1 cellular context compared by ENCODE assay signal in genomic region chr4:146271466-146271865, GRCh38.
TF ChIP-seq lines count a peak whose summit lies in the region.

No MANE protein-coding gene starts in this region.

TF ChIP-seq in GM12878, 131 proteins besides CTCF, POLR2A, EP300 and RAD21 (continued from another document and continues in another):
- TF ChIP-seq ZNF687 (IDR thresholded peaks at IDR 0.05) (0 out of 2 replicates have a peak, but pooled peaks have one; percentile 40), SKIL (IDR thresholded peaks at IDR 0.05; ENCODE audit: low read depth, poor library complexity, severe bottlenecking) (no peak), WRNIP1 (IDR thresholded peaks at IDR 0.05; ENCODE audit: borderline replicate concordance, low read depth, low read length) (no peak), SUPT20H (IDR thresholded peaks at IDR 0.05; ENCODE audit: borderline replicate concordance, control insufficient read depth, low read depth, low read length) (no peak), FOXK2 (IDR thresholded peaks at IDR 0.05) (no peak), SREBF1 (IDR thresholded peaks at IDR 0.05; ENCODE audit: low read length) (no peak), EGR1 (IDR thresholded peaks at IDR 0.05; ENCODE audit: borderline replicate concordance in 1 of 2, low read depth in 2 of 2, low read length in 2 of 2) (0 out of 3 replicates have a peak, but pooled peaks of 1 of the 2 experiments have one; percentile 10), IRF4 (IDR thresholded peaks at IDR 0.05; ENCODE audit: low read depth, low read length) (peak; percentile 95), SMAD1 (IDR thresholded peaks at IDR 0.05; ENCODE audit: low read depth, partially characterized antibody) (no peak), EED (IDR thresholded peaks at IDR 0.05; ENCODE audit: low read depth) (peak; percentile 96), PAX8 (IDR thresholded peaks at IDR 0.05) (no peak), TCF7 (IDR thresholded peaks at IDR 0.05; ENCODE audit: borderline replicate concordance) (no peak), HDAC6 (IDR thresholded peaks at IDR 0.05; ENCODE audit: unreplicated experiment) (no peak), ZSCAN29 (IDR thresholded peaks at IDR 0.05) (no peak), MYC (IDR thresholded peaks at IDR 0.05; ENCODE audit: insufficient read depth, insufficient read length, insufficient replicate concordance, low read length, severe bottlenecking) (no peak), STAT3 (IDR thresholded peaks at IDR 0.05; ENCODE audit: low read depth, low read length) (no peak), ZZZ3 (IDR thresholded peaks at IDR 0.05; ENCODE audit: control insufficient read depth, insufficient read length, low read depth) (no peak), CEBPB (IDR thresholded peaks at IDR 0.05; ENCODE audit: borderline replicate concordance in 1 of 2, low read depth in 2 of 2, low read length in 2 of 2) (no peak), CHD1 (IDR thresholded peaks at IDR 0.05; ENCODE audit: low read depth, low read length) (no peak), BCL11A (IDR thresholded peaks at IDR 0.05; ENCODE audit: low read depth, low read length) (peak; percentile 93), RB1 (IDR thresholded peaks at IDR 0.05; ENCODE audit: borderline replicate concordance) (no peak), SUZ12 (IDR thresholded peaks at IDR 0.05; ENCODE audit: unreplicated experiment) (no peak), YBX1 (IDR thresholded peaks at IDR 0.05) (no peak), ZNF592 (IDR thresholded peaks at IDR 0.05) (no peak), BHLHE40 (IDR thresholded peaks at IDR 0.05; ENCODE audit: borderline replicate concordance in 1 of 2, low read depth in 2 of 2, low read length in 1 of 2) (no peak; a peak in 1 of 4 replicates), POLR2AphosphoS5 (IDR thresholded peaks at IDR 0.05; ENCODE audit: low read length) (no peak), CHD4 (IDR thresholded peaks at IDR 0.05) (no peak), BCLAF1 (IDR thresholded peaks at IDR 0.05) (no peak), JUNB (IDR thresholded peaks at IDR 0.05) (peak; percentile 96), JUND (IDR thresholded peaks at IDR 0.05; ENCODE audit: low read depth, low read length) (peak; percentile 69), PML (IDR thresholded peaks at IDR 0.05; ENCODE audit: low read length) (no peak), SMC3 (IDR thresholded peaks at IDR 0.05; ENCODE audit: borderline replicate concordance, low read length) (no peak), ZNF24 (IDR thresholded peaks at IDR 0.05) (no peak), ESRRA (IDR thresholded peaks at IDR 0.05; ENCODE audit: low read length) (no peak), RCOR1 (conservative IDR thresholded peaks at IDR 0.05; ENCODE audit: low read depth, low read length) (no peak), SP1 (IDR thresholded peaks at IDR 0.05; ENCODE audit: low read depth, low read length) (no peak), HDAC2 (IDR thresholded peaks at IDR 0.05) (no peak), ZNF274 (IDR thresholded peaks at IDR 0.05; ENCODE audit: insufficient read depth, insufficient read length) (no peak), NR2F1 (conservative IDR thresholded peaks at IDR 0.05) (no peak), CBFB (IDR thresholded peaks at IDR 0.05; ENCODE audit: low read depth) (no peak), TAF1 (IDR thresholded peaks at IDR 0.05; ENCODE audit: borderline replicate concordance, low read depth, low read length) (no peak), ZNF207 (IDR thresholded peaks at IDR 0.05; ENCODE audit: borderline replicate concordance) (no peak), NKRF (conservative IDR thresholded peaks at IDR 0.05) (no peak; the same call in 1 of the 2 replicates), HDGF (IDR thresholded peaks at IDR 0.05) (no peak), CHD2 (IDR thresholded peaks at IDR 0.05; ENCODE audit: borderline replicate concordance, low read depth, low read length) (no peak), MTA2 (IDR thresholded peaks at IDR 0.05; ENCODE audit: low read depth) (peak; percentile 88), NR2C1 (IDR thresholded peaks at IDR 0.05) (no peak), BACH1 (IDR thresholded peaks at IDR 0.05; ENCODE audit: borderline replicate concordance) (no peak), IKZF1 (conservative IDR thresholded peaks at IDR 0.05) (peak; percentile 88), IRF5 (IDR thresholded peaks at IDR 0.05; ENCODE audit: borderline replicate concordance) (no peak), PBX3 (IDR thresholded peaks at IDR 0.05; ENCODE audit: insufficient replicate concordance, low read depth, low read length) (no peak), CREM (IDR thresholded peaks at IDR 0.05; ENCODE audit: low read depth) (peak; percentile 74; the same call in 1 of the 2 replicates), MYB (IDR thresholded peaks at IDR 0.05; ENCODE audit: borderline replicate concordance, low read depth, low read length) (no peak), FOXM1 (IDR thresholded peaks at IDR 0.05; ENCODE audit: low read depth, low read length) (peak; percentile 89; the same call in 1 of the 2 replicates), RBBP5 (conservative IDR thresholded peaks at IDR 0.05) (no peak), ATF7 (IDR thresholded peaks at IDR 0.05; ENCODE audit: low read depth) (peak; percentile 29; the same call in 1 of the 2 replicates), SMAD5 (IDR thresholded peaks at IDR 0.05; ENCODE audit: low read depth) (no peak)
